1 cellular context compared by ENCODE assay signal in the genomic region with DNA sequence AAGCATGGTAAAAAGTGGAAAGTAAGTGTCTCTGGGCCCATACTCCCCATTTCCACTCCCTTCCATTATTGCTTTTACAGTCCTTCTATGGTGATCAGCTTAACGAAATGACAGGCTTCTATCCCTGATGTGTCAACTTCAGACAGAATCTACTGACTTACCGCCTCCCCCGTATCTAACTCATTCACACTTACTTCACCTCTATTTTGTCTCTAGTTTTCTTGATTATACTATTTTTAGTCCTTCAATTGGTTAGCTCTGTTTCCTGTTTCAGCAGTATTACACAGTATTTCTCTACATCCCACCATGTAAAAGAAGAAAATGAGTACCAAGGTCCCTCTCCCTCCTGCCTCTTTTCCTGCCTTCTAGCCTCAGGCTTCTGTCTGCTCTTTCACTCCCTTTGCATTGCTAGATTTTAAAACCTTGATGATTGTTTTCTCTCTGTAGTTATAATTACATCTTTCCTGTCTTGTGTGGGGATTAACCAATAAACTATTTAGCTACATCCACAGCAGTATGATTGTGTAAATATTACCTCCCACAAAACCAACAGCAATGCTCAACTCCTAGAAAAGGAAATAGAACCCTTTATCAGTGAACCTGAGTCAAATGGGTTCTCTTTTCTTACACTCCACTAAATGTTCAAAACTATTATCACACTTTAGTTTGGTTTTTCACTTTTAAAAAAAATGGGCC.
TF ChIP-seq lines count a peak whose summit lies in the region.

No MANE protein-coding gene starts in this region.

TF ChIP-seq in K562, 482 proteins besides CTCF, POLR2A, EP300 and RAD21 (continued from another document):
- TF ChIP-seq HMBOX1 (IDR thresholded peaks at IDR 0.05): peak; percentile 73
- no peak for TF ChIP-seq EGR1 (conservative IDR thresholded peaks at IDR 0.05)
